In genomic region chr7:107538001-107538400, GRCh38 we compare ENCODE assay signal across 23 cellular contexts. TPM values are rescaled to one million over a fixed set of nuclear protein-coding genes. Genes with fewer than 3 reads are reported as not detected.
DNase-seq lines count a peak whose midpoint lies in the region; ATAC-seq, FAIRE-seq and TF ChIP-seq lines count a peak whose summit lies in the region.
"Had no signal": no experiment of that assay in that cellular context is flagged by ENCODE, and none has a peak within 500 bp of the region (broad histone marks: within the 10 kb centered on the region; RNA-seq: fewer than 3 reads in every experiment).

No MANE protein-coding gene starts in this region.

- no peaks in the 10 kb centered on the region for H3K9me3 Mint-ChIP-seq in activated naive CD4-positive, alpha-beta T cell treated with anti-CD3 and anti-CD28 coated beads, Interleukin-2, amount 50 U/mL, for 24 hours
- H3K9me3 Mint-ChIP-seq in activated naive CD4-positive, alpha-beta T cell treated with anti-CD3 and anti-CD28 coated beads for 36 hours = peaks cover 10% of the 10 kb centered on the region

- no TSS peak for BruUV-seq in A673 (replicated peaks; lab: Mats Ljungman, UMichigan)

- CTCF ChIA-PET in activated naive CD4-positive, alpha-beta T cell treated with anti-CD3 and anti-CD28 coated beads for 36 hours (lab: Charles Lee) = no interaction called here
- CTCF ChIA-PET in A673 (lab: Charles Lee) = no interaction called here

- TF ChIP-seq CTCF in bronchial epithelial cell (IDR thresholded peaks at IDR 0.05; ENCODE audit: insufficient read depth, low read length, severe bottlenecking) = no peak
- TF ChIP-seq CTCF in A673 (conservative IDR thresholded peaks at IDR 0.05; ENCODE audit: low read depth, low read length) = no peak

- no peak overlapping the region for H3K27ac ChIP-seq in A673 (ENCODE audit: low read depth, low read length, poor library complexity, severe bottlenecking)
- H3K27ac ChIP-seq: BLaER1, breast epithelium, heart right ventricle, parathyroid adenoma, sigmoid colon had no signal

- POLR2A ChIA-PET in A673 (lab: Charles Lee; ENCODE audit: low non-redundant PET) = no interaction called here

- FAIRE-seq in bronchial epithelial cell (lab: Jason Lieb, UNC) = peak; percentile 32
- FAIRE-seq: GM12891 had no signal

- peaks cover 55% of the 10 kb centered on the region for H3K36me3 Mint-ChIP-seq in activated naive CD4-positive, alpha-beta T cell treated with anti-CD3 and anti-CD28 coated beads, Interleukin-2, amount 50 U/mL, for 24 hours
- H3K36me3 Mint-ChIP-seq in activated naive CD4-positive, alpha-beta T cell treated with anti-CD3 and anti-CD28 coated beads for 36 hours (ENCODE audit: low read depth) = peaks cover 61% of the 10 kb centered on the region

- no peak for DNase-seq in activated naive CD4-positive, alpha-beta T cell treated with anti-CD3 and anti-CD28 coated beads for 36 hours
- peak; percentile 52 for DNase-seq in NCI-H2196 (lab: John Stamatoyannopoulos, UW; ENCODE audit: unreplicated experiment)
- peak; percentile 62 for DNase-seq in bronchial epithelial cell (ENCODE audit: low read depth)
- no peak for DNase-seq in KG1 (lab: John Stamatoyannopoulos, UW)
- DNase-seq in A673 (ENCODE audit: low spot score) = no peak
- no peak for DNase-seq in middle frontal gyrus (ENCODE audit: extremely low spot score, low spot score)
- DNase-seq: activated CD4-positive, CD25-positive, alpha-beta regulatory T cell treated with anti-CD3 and anti-CD28 coated beads, Interleukin-2, amount 50 U/mL, for 72 hours; DMS 273 treated with DMSO at 0.1 percent for 48 hours; heart right ventricle; naive B cell; NCI-H2171 treated with DMSO at 0.1 percent for 48 hours; sigmoid colon; stimulated activated CD4-positive, alpha-beta T cell treated with anti-CD3 and anti-CD28 coated beads, Interleukin-1b, Interleukin-23, amount 100 ng/mL, for 48 hours; stimulated activated naive CD8-positive, alpha-beta T cell treated with anti-CD3 and anti-CD28 coated beads, Interleukin-15, Interleukin-2, amounts not matched to agents 100 U/mL and 50 U/mL, for 24 hours; T1000 had no signal

- no peaks in the 10 kb centered on the region for H3K9me3 ChIP-seq in A673 (ENCODE audit: low read depth, low read length, poor library complexity, severe bottlenecking)
- H3K9me3 ChIP-seq: breast epithelium, sigmoid colon had no signal

- no peak for ATAC-seq in GM21447 (IDR thresholded peaks at IDR 0.05; ENCODE audit: unreplicated experiment)
- ATAC-seq: heart right ventricle; stimulated activated naive CD8-positive, alpha-beta T cell treated with anti-CD3 and anti-CD28 coated beads, Interleukin-15, Interleukin-2, amounts not matched to agents 100 U/mL and 50 U/mL, for 24 hours had no signal

- H3K27ac Mint-ChIP-seq in activated naive CD4-positive, alpha-beta T cell treated with anti-CD3 and anti-CD28 coated beads, Interleukin-2, amount 50 U/mL, for 24 hours = peak overlapping the region; percentile 15
- H3K27ac Mint-ChIP-seq in activated naive CD4-positive, alpha-beta T cell treated with anti-CD3 and anti-CD28 coated beads for 36 hours = no peak overlapping the region
- H3K27ac Mint-ChIP-seq: type B pancreatic cell had no signal

- no peaks in the 10 kb centered on the region for H3K27me3 ChIP-seq in bronchial epithelial cell (ENCODE audit: control insufficient read depth, insufficient read depth, low read length)
- no peaks in the 10 kb centered on the region for H3K27me3 ChIP-seq in A673 (replicated peaks; ENCODE audit: insufficient read depth, low read depth, low read length, poor library complexity)
- H3K27me3 ChIP-seq: BLaER1, breast epithelium, heart right ventricle, sigmoid colon had no signal

- H3K4me1 ChIP-seq in A673 (ENCODE audit: insufficient read depth, low read length, poor library complexity, severe bottlenecking) = no peaks in the 10 kb centered on the region
- H3K4me1 ChIP-seq: breast epithelium, parathyroid adenoma, sigmoid colon had no signal

- H3K4me3 Mint-ChIP-seq in activated naive CD4-positive, alpha-beta T cell treated with anti-CD3 and anti-CD28 coated beads, Interleukin-2, amount 50 U/mL, for 24 hours = no peak overlapping the region
- no peak overlapping the region for H3K4me3 Mint-ChIP-seq in activated naive CD4-positive, alpha-beta T cell treated with anti-CD3 and anti-CD28 coated beads for 36 hours
- H3K4me3 Mint-ChIP-seq: naive B cell, type B pancreatic cell had no signal

- no peaks in the 10 kb centered on the region for H3K27me3 Mint-ChIP-seq in activated naive CD4-positive, alpha-beta T cell treated with anti-CD3 and anti-CD28 coated beads, Interleukin-2, amount 50 U/mL, for 24 hours
- no peaks in the 10 kb centered on the region for H3K27me3 Mint-ChIP-seq in activated naive CD4-positive, alpha-beta T cell treated with anti-CD3 and anti-CD28 coated beads for 36 hours (ENCODE audit: low read depth)
- H3K27me3 Mint-ChIP-seq: naive B cell, type B pancreatic cell had no signal

- intact Hi-C loops in activated naive CD4-positive, alpha-beta T cell treated with anti-CD3 and anti-CD28 coated beads for 36 hours (cut with micrococcal nuclease) = no loop called here
- intact Hi-C loops in A673 (cut with micrococcal nuclease; ENCODE audit: unreplicated experiment) = no loop called here

- H3K4me3 ChIP-seq in bronchial epithelial cell (ENCODE audit: low read depth, low read length) = no peak overlapping the region
- no peak overlapping the region for H3K4me3 ChIP-seq in A673 (ENCODE audit: low read depth, low read length, poor library complexity, severe bottlenecking)
- H3K4me3 ChIP-seq: BLaER1, breast epithelium, heart right ventricle, lung, sigmoid colon had no signal

- H3K36me3 ChIP-seq in bronchial epithelial cell (ENCODE audit: control insufficient read depth, insufficient read depth, low read length) (no peaks in the 10 kb centered on the region), A673 (ENCODE audit: insufficient read depth, low read length, poor library complexity, severe bottlenecking) (peaks cover 3% of the 10 kb centered on the region)
- H3K36me3 ChIP-seq: breast epithelium had no signal

- peaks cover 49% of the 10 kb centered on the region for H3K4me1 Mint-ChIP-seq in activated naive CD4-positive, alpha-beta T cell treated with anti-CD3 and anti-CD28 coated beads, Interleukin-2, amount 50 U/mL, for 24 hours
- peaks cover 33% of the 10 kb centered on the region for H3K4me1 Mint-ChIP-seq in activated naive CD4-positive, alpha-beta T cell treated with anti-CD3 and anti-CD28 coated beads for 36 hours (ENCODE audit: low read depth)

RNA-seq across cellular contexts. Expression of gene COG5, which starts 25.7 kb away (rescaled TPM):
- 10 to 100 TPM; 52.0 to 62.8 TPM for total RNA-seq in activated naive CD4-positive, alpha-beta T cell treated with anti-CD3 and anti-CD28 coated beads for 36 hours
- total RNA-seq in bronchial epithelial cell (36.3 and 53.3 TPM in 2 replicates), A673 (2021) (32.2 and 34.1 TPM in 2 replicates)

RNA-seq across cellular contexts. Expression of gene DUS4L, which starts 25.8 kb away (rescaled TPM):
- 10 to 100 TPM; 10.8 to 12.3 TPM for total RNA-seq in activated naive CD4-positive, alpha-beta T cell treated with anti-CD3 and anti-CD28 coated beads for 36 hours
- 9.2 and 9.7 TPM in 2 replicates for total RNA-seq in bronchial epithelial cell
- total RNA-seq in A673 (2021) = 12.6 and 14.4 TPM in 2 replicates

RNA-seq across cellular contexts. Expression of gene BCAP29, which starts 42.0 kb away (rescaled TPM):
- 10 to 100 TPM; 18.9 to 21.0 TPM for total RNA-seq in activated naive CD4-positive, alpha-beta T cell treated with anti-CD3 and anti-CD28 coated beads for 36 hours
- total RNA-seq in bronchial epithelial cell (25.0 and 30.6 TPM in 2 replicates), A673 (2021) (30.3 and 32.0 TPM in 2 replicates)

Comparison
In these comparisons a context has a peak if more than half of its experiments do, and no peak if none do; other contexts are left out.
1. DNase-seq: peak in NCI-H2196 (single experiment) and bronchial epithelial cell (single experiment); none in activated naive CD4-positive, alpha-beta T cell treated with anti-CD3 and anti-CD28 coated beads for 36 hours (single experiment), KG1 (single experiment), A673 (single experiment) and middle frontal gyrus (single experiment).